ENCODE assay signal across 8 cellular contexts in genomic region chr15:68420997-68421605, GRCh38. TPM values are rescaled to one million over a fixed set of nuclear protein-coding genes. Genes with fewer than 3 reads are reported as not detected.
DNase-seq lines count a peak whose midpoint lies in the region; ATAC-seq and TF ChIP-seq lines count a peak whose summit lies in the region.
"Not testable (repeated sequence)": the region's sequence is repeated elsewhere in the genome, so short reads cannot be mapped to it uniquely, and the experiment has no call there.

No MANE protein-coding gene starts in this region.

- H3K4me1 Mint-ChIP-seq in type B pancreatic cell (ENCODE audit: unreplicated experiment), result peaks cover 33% of the 10 kb centered on the region

- not testable (repeated sequence) for H3K27me3 ChIP-seq in body of pancreas, right atrium auricular region

- H3K27ac Mint-ChIP-seq in type B pancreatic cell, result peak overlapping the region; percentile 65

- not testable (repeated sequence) for H3K9me3 ChIP-seq in body of pancreas, right atrium auricular region

- H3K4me1 ChIP-seq in body of pancreas, result not testable (repeated sequence)
- H3K4me1 ChIP-seq in right atrium auricular region, result peaks cover 0 to 28% of the 10 kb centered on the region in 2 donors

- 45 to 79% methylated on average over 8 to 9 of the region's 10 CpGs for WGBS in body of pancreas, 2 donors

- TF ChIP-seq POLR2A in body of pancreas (IDR thresholded peaks at IDR 0.05), result not testable (repeated sequence)

- TF ChIP-seq CTCF in body of pancreas (IDR thresholded peaks at IDR 0.05); right atrium auricular region (IDR thresholded peaks at IDR 0.05); type B pancreatic cell (conservative IDR thresholded peaks at IDR 0.05): not testable (repeated sequence)

- ATAC-seq in body of pancreas, result not testable (repeated sequence)

- not testable (repeated sequence) for H3K4me3 ChIP-seq in body of pancreas, right atrium auricular region

- H3K4me3 Mint-ChIP-seq in type B pancreatic cell, result peak overlapping the region; percentile 27

- not testable (repeated sequence) for H3K36me3 ChIP-seq in body of pancreas (replicated peaks in 1 of 2; ENCODE audit: insufficient read depth in 1 of 2, low read depth in 2 of 2); right atrium auricular region

- not testable (repeated sequence) for H3K27ac ChIP-seq in body of pancreas
- peak overlapping the region; percentile 26 to 36 for H3K27ac ChIP-seq in right atrium auricular region

- not testable (repeated sequence) for H3K9me3 Mint-ChIP-seq in type B pancreatic cell

- peak; percentile 27 for DNase-seq in Daoy (ENCODE audit: low read depth)
- DNase-seq in LoVo (ENCODE audit: low spot score), result peak; percentile 79
- DNase-seq in SKM-1 (lab: John Stamatoyannopoulos, UW; ENCODE audit: unreplicated experiment), result peak; percentile 42
- DNase-seq in body of pancreas, result peak in 3 of 4 donors; percentile 15 to 50 (median 49)
- peak; percentile 67 for DNase-seq in right atrium auricular region (ENCODE audit: low spot score)
- peak; percentile 86 for DNase-seq in mesenteric fat pad (ENCODE audit: low spot score)
- DNase-seq in posterior vena cava (ENCODE audit: low spot score), result peak; percentile 59
- DNase-seq in type B pancreatic cell (ENCODE audit: extremely low spot score, unreplicated experiment), result peak; percentile 64

- H3K36me3 Mint-ChIP-seq in type B pancreatic cell, result not testable (repeated sequence)

- H3K27me3 Mint-ChIP-seq in type B pancreatic cell, result peaks cover 12% of the 10 kb centered on the region

- intact Hi-C loops in body of pancreas (cut with DNase I), result not testable (repeated sequence)
- intact Hi-C loops in posterior vena cava (cut with DNase I), result loop anchor here in 1 of 2 donors (10.0 kb wide), 1 partner anchor 104 kb away; no protein-coding TSS in a partner anchor

RNA-seq across cellular contexts. Expression of gene ITGA11, which starts 10.9 kb away (rescaled TPM):
- total RNA-seq in Daoy (2014; rRNA removed; shearing (Covaris generic)), result 6.4 and 11.4 TPM in 2 replicates
- total RNA-seq in body of pancreas (1 to 10 TPM in 1 of 2 donors, under 1 TPM in 1; 0.99 to 1.0 TPM), right atrium auricular region (10 to 100 TPM; 12.6 to 35.4 TPM), mesenteric fat pad (4.5 TPM), posterior vena cava (10 to 100 TPM; 23.1 to 62.5 TPM), type B pancreatic cell (ENCODE audit: low replicate concordance) (0.26 and 0.92 TPM in 2 replicates)

Comparison
In these comparisons a context has a peak if more than half of its experiments do, and no peak if none do; other contexts are left out.
1. DNase-seq: peak in every context shown above with its lines; median percentile 86 in mesenteric fat pad; 79 in LoVo; 67 in right atrium auricular region; 64 in type B pancreatic cell; 59 in posterior vena cava; 49 in body of pancreas; 42 in SKM-1; 27 in Daoy.